Comparison of ENCODE assay signal across 8 cellular contexts in the genomic region with DNA sequence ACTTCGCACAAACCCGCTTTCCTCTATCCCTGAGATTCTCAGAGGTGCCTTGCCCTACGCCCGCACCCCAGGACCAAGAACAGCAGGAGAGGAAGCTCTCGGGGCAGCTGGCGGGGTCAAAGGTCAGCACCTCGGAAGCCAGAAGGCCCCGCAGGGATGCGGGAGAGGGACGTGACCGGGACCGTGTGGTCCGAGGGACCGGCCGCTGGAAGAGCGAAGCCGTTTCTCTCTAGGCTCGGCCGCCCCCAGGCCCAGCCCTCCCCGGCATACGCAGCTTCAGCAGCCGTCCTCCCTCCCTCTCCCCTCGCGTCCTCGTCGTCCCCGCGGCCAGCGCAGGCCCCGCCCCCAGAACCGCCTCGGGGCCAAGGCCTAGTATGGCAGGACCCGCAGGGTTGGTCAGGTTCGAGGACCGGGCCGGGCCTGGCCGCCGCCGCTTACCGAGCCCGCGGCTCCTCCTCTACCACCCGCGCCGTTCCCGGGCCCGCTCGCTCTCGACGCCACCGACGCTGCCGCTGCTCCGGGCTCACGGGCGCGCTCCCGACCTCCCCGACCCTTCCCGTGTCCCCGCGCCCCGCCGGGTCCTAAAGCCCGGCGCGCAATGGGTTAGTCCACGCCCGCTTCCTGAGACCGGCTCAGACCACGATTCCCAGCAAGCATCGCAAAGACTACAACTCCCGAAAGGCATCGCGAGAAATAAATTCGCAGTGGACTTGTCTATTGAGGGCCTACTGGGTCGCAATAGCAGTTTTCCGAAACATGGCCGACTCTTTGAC. TPM values are rescaled to one million over a fixed set of nuclear protein-coding genes. Genes with fewer than 3 reads are reported as not detected.
DNase-seq lines count a peak whose midpoint lies in the region; TF ChIP-seq lines count a peak whose summit lies in the region.

A gene with protein sequence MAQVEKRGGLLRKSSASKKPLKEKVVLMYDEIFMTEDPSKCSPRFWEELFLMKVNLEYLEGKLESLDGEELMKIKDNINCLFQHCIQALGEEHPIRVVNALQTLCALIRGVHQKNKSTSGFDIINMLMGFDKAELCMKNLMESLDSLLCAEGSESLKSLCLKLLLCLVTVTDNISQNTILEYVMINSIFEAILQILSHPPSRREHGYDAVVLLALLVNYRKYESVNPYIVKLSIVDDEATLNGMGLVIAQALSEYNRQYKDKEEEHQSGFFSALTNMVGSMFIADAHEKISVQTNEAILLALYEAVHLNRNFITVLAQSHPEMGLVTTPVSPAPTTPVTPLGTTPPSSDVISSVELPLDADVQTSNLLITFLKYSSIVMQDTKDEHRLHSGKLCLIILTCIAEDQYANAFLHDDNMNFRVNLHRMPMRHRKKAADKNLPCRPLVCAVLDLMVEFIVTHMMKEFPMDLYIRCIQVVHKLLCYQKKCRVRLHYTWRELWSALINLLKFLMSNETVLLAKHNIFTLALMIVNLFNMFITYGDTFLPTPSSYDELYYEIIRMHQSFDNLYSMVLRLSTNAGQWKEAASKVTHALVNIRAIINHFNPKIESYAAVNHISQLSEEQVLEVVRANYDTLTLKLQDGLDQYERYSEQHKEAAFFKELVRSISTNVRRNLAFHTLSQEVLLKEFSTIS (minus strand): TSS at position 527 of the 773 bp plus-strand sequence. CDS start 16,059 bp downstream, outside the sequence.

- no peak within 1 kb of the TSS for H4K5ac ChIP-seq in H9 (ENCODE audit: insufficient read length, low read depth, low read length)

- H3K56ac ChIP-seq in H9 (ENCODE audit: insufficient read length, low read depth, low read length), result no peak within 1 kb of the TSS

- no peaks in the 10 kb centered on the region for H3K79me1 ChIP-seq in H9 (ENCODE audit: insufficient read depth, low read depth, low read length, poor library complexity, severe bottlenecking)

- H3K9ac ChIP-seq in ES-I3 (ENCODE audit: low read depth, low read length), result peak within 1 kb of the TSS; percentile 88
- H3K9ac ChIP-seq in H9 (ENCODE audit: extremely low read depth, insufficient read length, low read length), result peak within 1 kb of the TSS; percentile 46
- peak within 1 kb of the TSS; percentile 68 for H3K9ac ChIP-seq in MM.1S (ENCODE audit: low read length)
- peak within 1 kb of the TSS; percentile 87 to 98 (median 95) for H3K9ac ChIP-seq in subcutaneous abdominal adipose tissue (ENCODE audit: low read length in 5 of 5)

- H2BK120ac ChIP-seq in H9 (ENCODE audit: low read depth, low read length, poor library complexity, severe bottlenecking), result no peak within 1 kb of the TSS

- H4K20me1 ChIP-seq in H9 (ENCODE audit: control insufficient read depth, insufficient read depth, insufficient read length) (no peaks in the 10 kb centered on the region), MM.1S (ENCODE audit: insufficient read depth, low read length) (no peaks in the 10 kb centered on the region)

- no peak for TF ChIP-seq CTCF in H9 (conservative IDR thresholded peaks at IDR 0.05)
- TF ChIP-seq CTCF in MM.1S (IDR thresholded peaks at IDR 0.05; ENCODE audit: low read length), result no peak

- H4K8ac ChIP-seq in H9 (replicated peaks; ENCODE audit: insufficient read length, low read depth, low read length), result no peak within 1 kb of the TSS

- no peak within 1 kb of the TSS for H3K4ac ChIP-seq in H9 (ENCODE audit: low read depth, low read length)

- H3K4me3 ChIP-seq in MM.1S (ENCODE audit: low read length) (peak within 1 kb of the TSS; percentile 86), SJCRH30 (peak within 1 kb of the TSS; percentile 97), neuron (ENCODE audit: low read length) (peak within 1 kb of the TSS; percentile 70), subcutaneous abdominal adipose tissue (ENCODE audit: low read depth in 1 of 5, low read length in 5 of 5) (peak within 1 kb of the TSS; percentile 85 to 97 (median 94))

- H3K4me1 ChIP-seq in ES-I3 (ENCODE audit: insufficient read depth, low read length), result peaks cover 10% of the 10 kb centered on the region; the same call in 1 of the 2 replicates
- H3K4me1 ChIP-seq in H9 (ENCODE audit: insufficient read depth, low read length), result no peaks in the 10 kb centered on the region
- no peaks in the 10 kb centered on the region for H3K4me1 ChIP-seq in MM.1S (ENCODE audit: low read length)
- peaks cover 2% of the 10 kb centered on the region; the same call in 1 of the 2 replicates for H3K4me1 ChIP-seq in SJCRH30
- peaks cover 5% of the 10 kb centered on the region for H3K4me1 ChIP-seq in neuron (ENCODE audit: insufficient read depth, low read length)
- H3K4me1 ChIP-seq in subcutaneous abdominal adipose tissue (ENCODE audit: control insufficient read depth in 5 of 5, insufficient read depth in 5 of 5, low read length in 5 of 5), result peaks cover 0 to 34% (median 29%) of the 10 kb centered on the region in 5 donors

- no peaks in the 10 kb centered on the region for H3K9me2 ChIP-seq in MM.1S (replicated peaks; ENCODE audit: insufficient read depth, low read length)

- H3K79me2 ChIP-seq in H9 (ENCODE audit: insufficient read depth, low read length) (peaks cover 2% of the 10 kb centered on the region; the same call in 1 of the 2 replicates), MM.1S (ENCODE audit: low read length) (peaks cover 46% of the 10 kb centered on the region)

- H3K14ac ChIP-seq in H9 (ENCODE audit: insufficient read depth, low read length), result peak within 1 kb of the TSS; percentile 61; the same call in 1 of the 2 replicates

- H3K27me3 Mint-ChIP-seq in H9 (ENCODE audit: low read depth), result no peaks in the 10 kb centered on the region

- H3T11ph ChIP-seq in H9 (ENCODE audit: low read length), result no peak within 1 kb of the TSS

- H2AK5ac ChIP-seq in H9 (ENCODE audit: insufficient read length, low read length), result no peak within 1 kb of the TSS

- H3K18ac ChIP-seq in H9 (ENCODE audit: insufficient read length, low read depth, low read length), result no peak within 1 kb of the TSS

- no peaks in the 10 kb centered on the region for H3K27me3 ChIP-seq in H9 (ENCODE audit: insufficient read depth, low read length)
- no peaks in the 10 kb centered on the region for H3K27me3 ChIP-seq in MM.1S (replicated peaks; ENCODE audit: insufficient read depth, low read length)
- no peaks in the 10 kb centered on the region for H3K27me3 ChIP-seq in SJCRH30
- no peaks in the 10 kb centered on the region for H3K27me3 ChIP-seq in neuron (ENCODE audit: insufficient read depth, low read length)
- no peaks in the 10 kb centered on the region for H3K27me3 ChIP-seq in subcutaneous abdominal adipose tissue (ENCODE audit: control insufficient read depth in 5 of 5, insufficient read depth in 4 of 5, low read length in 5 of 5)

- H3K27ac Mint-ChIP-seq in H9, result peak within 1 kb of the TSS; percentile 89 to 95 (median 91); a peak in 5 of 7 replicates

- peak within 1 kb of the TSS; percentile 93 to 98 for H3K4me3 Mint-ChIP-seq in H9

- H3F3A ChIP-seq in MM.1S (ENCODE audit: insufficient read depth, low read length), result no peaks in the 10 kb centered on the region

- no peak within 1 kb of the TSS for H2BK15ac ChIP-seq in H9 (ENCODE audit: low read depth, low read length)

- no peaks in the 10 kb centered on the region for H3K9me3 ChIP-seq in ES-I3 (ENCODE audit: control insufficient read depth, insufficient read depth, low read length)
- H3K9me3 ChIP-seq in H9 (ENCODE audit: control insufficient read depth, low read depth, low read length), result no peaks in the 10 kb centered on the region
- H3K9me3 ChIP-seq in MM.1S (replicated peaks; ENCODE audit: insufficient read depth, low read length), result no peaks in the 10 kb centered on the region
- H3K9me3 ChIP-seq in SJCRH30 (replicated peaks), result no peaks in the 10 kb centered on the region
- H3K9me3 ChIP-seq in neuron (ENCODE audit: low read length), result no peaks in the 10 kb centered on the region
- no peaks in the 10 kb centered on the region for H3K9me3 ChIP-seq in subcutaneous abdominal adipose tissue (ENCODE audit: control insufficient read depth in 5 of 5, low read length in 5 of 5)

- H3K4me1 Mint-ChIP-seq in H9, result peaks cover 18 to 25% of the 10 kb centered on the region in 2 experiments

- no peak within 1 kb of the TSS for H2BK12ac ChIP-seq in H9 (ENCODE audit: insufficient read length, low read depth, low read length)

- no peak within 1 kb of the TSS for H4K91ac ChIP-seq in H9 (ENCODE audit: insufficient read length, low read depth, low read length)

- no peaks in the 10 kb centered on the region for H3K9me3 Mint-ChIP-seq in H9

- DNase-seq in H9, result peak; percentile 95
- peak; percentile 97 for DNase-seq in MM.1S
- DNase-seq in SJCRH30, result peak; percentile 99 to 100
- peak; percentile 79 for DNase-seq in activated gamma-delta T cell treated with anti-CD3 and anti-CD28 coated beads, Interleukin-2, amount 50 U/mL, for 16 hours (ENCODE audit: low read depth)
- peak; percentile 98 for DNase-seq in foreskin melanocyte

- no peaks in the 10 kb centered on the region for H3K36me3 Mint-ChIP-seq in H9 (ENCODE audit: insufficient read depth in 1 of 3, low read depth in 3 of 3)

- H2AFZ ChIP-seq in H9 (ENCODE audit: low read length), result no peak within 1 kb of the TSS
- H2AFZ ChIP-seq in MM.1S (ENCODE audit: low read length), result peak within 1 kb of the TSS; percentile 61
- H2AFZ ChIP-seq in neuron (ENCODE audit: low read depth, low read length), result peak within 1 kb of the TSS; percentile 96

- no peak within 1 kb of the TSS for H3K23ac ChIP-seq in H9 (ENCODE audit: insufficient read length, low read depth, low read length)

- H3K27ac ChIP-seq in H9 (ENCODE audit: insufficient read length, low read depth, low read length) (no peak within 1 kb of the TSS), MM.1S (ENCODE audit: low read length) (peak within 1 kb of the TSS; percentile 38; the same call in 1 of the 2 replicates), SJCRH30 (peak within 1 kb of the TSS; percentile 78), subcutaneous abdominal adipose tissue (ENCODE audit: low read depth, low read length) (peak within 1 kb of the TSS; percentile 83)

- peaks cover 4% of the 10 kb centered on the region for H3K23me2 ChIP-seq in H9 (ENCODE audit: insufficient read length, low read depth, low read length, poor library complexity, severe bottlenecking)

- H2BK5ac ChIP-seq in H9 (ENCODE audit: insufficient read length, low read length), result no peak within 1 kb of the TSS

- H3K4me2 ChIP-seq in H9 (ENCODE audit: insufficient read depth, insufficient read length, low read length) (peak within 1 kb of the TSS; percentile 96), MM.1S (ENCODE audit: low read depth, low read length) (peak within 1 kb of the TSS; percentile 81)

- no CpG with 5 or more reads among the region's 79 CpGs for WGBS in H9 (ENCODE audit: extremely low coverage, insufficient read length, low lambda C conversion rate)

- H2BK20ac ChIP-seq in H9 (ENCODE audit: low read depth, low read length, poor library complexity, severe bottlenecking), result no peak within 1 kb of the TSS

- H3K36me3 ChIP-seq in ES-I3 (ENCODE audit: insufficient read depth, low read length) (no peaks in the 10 kb centered on the region), MM.1S (replicated peaks; ENCODE audit: insufficient read depth, low read length) (no peaks in the 10 kb centered on the region), SJCRH30 (no peaks in the 10 kb centered on the region; the same call in 1 of the 2 replicates), neuron (ENCODE audit: insufficient read depth, low read length) (no peaks in the 10 kb centered on the region), subcutaneous abdominal adipose tissue (ENCODE audit: control insufficient read depth in 5 of 5, insufficient read depth in 5 of 5, low read length in 5 of 5) (peaks cover 0 to 4% (median 0%) of the 10 kb centered on the region in 5 donors)

RNA-seq across cellular contexts. Expression of the gene that starts here (rescaled TPM):
- 18.5 and 20.4 TPM in 2 replicates for total RNA-seq in H9 (2021)
- total RNA-seq in SJCRH30 (2014; rRNA removed; shearing (Covaris generic)), result 24.1 and 25.7 TPM in 2 replicates
